ENCODE assay signal across 8 cellular contexts in genomic region chr12:31958601-31959000, GRCh38. TPM values are rescaled to one million over a fixed set of nuclear protein-coding genes. Genes with fewer than 3 reads are reported as not detected.
DNase-seq lines count a peak whose midpoint lies in the region; FAIRE-seq and TF ChIP-seq lines count a peak whose summit lies in the region.

No MANE protein-coding gene starts in this region.

- no peaks in the 10 kb centered on the region for H3K9me3 ChIP-seq in DOHH2 (ENCODE audit: control insufficient read depth, insufficient read depth, low read length)
- peaks cover under 1% of the 10 kb centered on the region; the same call in 1 of the 2 replicates for H3K9me3 ChIP-seq in OCI-LY1 (ENCODE audit: low read length)
- H3K9me3 ChIP-seq in endothelial cell of umbilical vein (replicated peaks; ENCODE audit: control insufficient read depth, insufficient read depth, low read length): no peaks in the 10 kb centered on the region
- no peaks in the 10 kb centered on the region for H3K9me3 ChIP-seq in ovary

- no peak for TF ChIP-seq EP300 in ovary (IDR thresholded peaks at IDR 0.05)

- H3K4me1 ChIP-seq in DOHH2 (ENCODE audit: control insufficient read depth, low read length) (peaks cover 44% of the 10 kb centered on the region), OCI-LY1 (ENCODE audit: insufficient read depth, low read length, severe bottlenecking) (peaks cover 29% of the 10 kb centered on the region), endothelial cell of umbilical vein (ENCODE audit: control insufficient read depth, extremely low read depth, insufficient read depth, low read length) (peaks cover 21% of the 10 kb centered on the region), ovary (ENCODE audit: insufficient read depth) (peaks cover 6% of the 10 kb centered on the region)

- H3K79me2 ChIP-seq in DOHH2 (ENCODE audit: control insufficient read depth, low read length) (peaks cover 49% of the 10 kb centered on the region), OCI-LY1 (ENCODE audit: insufficient read depth, low read length) (peaks cover 38% of the 10 kb centered on the region), endothelial cell of umbilical vein (ENCODE audit: control insufficient read depth, insufficient read depth, low read length) (peaks cover 36% of the 10 kb centered on the region)

- H3K36me3 ChIP-seq in DOHH2 (ENCODE audit: control insufficient read depth, low read length) (peaks cover 34% of the 10 kb centered on the region), OCI-LY1 (ENCODE audit: insufficient read depth, low read length) (peaks cover 32% of the 10 kb centered on the region), endothelial cell of umbilical vein (ENCODE audit: control insufficient read depth in 2 of 2, extremely low read depth in 1 of 2, insufficient read depth in 2 of 2, low read length in 2 of 2) (peaks cover 2 to 5% of the 10 kb centered on the region in 2 experiments), ovary (no peaks in the 10 kb centered on the region)

- TF ChIP-seq POLR2A in endothelial cell of umbilical vein (IDR thresholded peaks at IDR 0.05; ENCODE audit: low read depth, low read length) (no peak), ovary (IDR thresholded peaks at IDR 0.05) (no peak)

- H3K4me3 ChIP-seq in DOHH2 (ENCODE audit: low read length) (peak overlapping the region; percentile 82), OCI-LY1 (ENCODE audit: low read depth, low read length, poor library complexity, severe bottlenecking) (peak overlapping the region; percentile 75), endothelial cell of umbilical vein (replicated peaks in 1 of 3; ENCODE audit: insufficient read depth in 1 of 3, low read depth in 1 of 3, low read length in 3 of 3) (peak overlapping the region; percentile 72 to 98 (median 88)), ovary (peak overlapping the region; percentile 82)

- no peaks in the 10 kb centered on the region for H3K27me3 ChIP-seq in DOHH2 (ENCODE audit: control insufficient read depth, low read length)
- no peaks in the 10 kb centered on the region for H3K27me3 ChIP-seq in OCI-LY1 (ENCODE audit: insufficient read depth, low read length)
- no peaks in the 10 kb centered on the region for H3K27me3 ChIP-seq in endothelial cell of umbilical vein (ENCODE audit: control insufficient read depth in 2 of 2, insufficient read depth in 2 of 2, low read length in 2 of 2)
- no peaks in the 10 kb centered on the region for H3K27me3 ChIP-seq in ovary

- peak overlapping the region; percentile 80 for H3K9ac ChIP-seq in OCI-LY1 (ENCODE audit: low read length)
- H3K9ac ChIP-seq in endothelial cell of umbilical vein (replicated peaks; ENCODE audit: extremely low read depth, insufficient read depth, low read length): peak overlapping the region; percentile 59

- H3F3A ChIP-seq in DOHH2 (ENCODE audit: control insufficient read depth, insufficient read depth) (peaks cover 10% of the 10 kb centered on the region), OCI-LY1 (ENCODE audit: insufficient read depth, low read length) (no peaks in the 10 kb centered on the region)

- peak overlapping the region; percentile 70 for H3K27ac ChIP-seq in DOHH2 (ENCODE audit: low read depth, low read length)
- H3K27ac ChIP-seq in OCI-LY1 (ENCODE audit: low read depth, low read length, poor library complexity, severe bottlenecking): peak overlapping the region; percentile 90
- H3K27ac ChIP-seq in endothelial cell of umbilical vein (ENCODE audit: insufficient read depth, low read depth, low read length): peak overlapping the region; percentile 74
- H3K27ac ChIP-seq in ovary: peak overlapping the region; percentile 76 to 83

- DNase-seq in endothelial cell of umbilical vein (ENCODE audit: low read depth, low spot score) (no peak), ovary (no peak), hepatic stellate cell (ENCODE audit: low spot score) (no peak), HUDEP-2 (lab: John Stamatoyannopoulos, UW; ENCODE audit: unreplicated experiment in 76 of 76) (no peak), UCSD-AML1 (lab: John Stamatoyannopoulos, UW; ENCODE audit: unreplicated experiment) (no peak), COR-L47 (lab: John Stamatoyannopoulos, UW) (no peak)

- no peak overlapping the region for H2AFZ ChIP-seq in OCI-LY1 (ENCODE audit: low read length)
- H2AFZ ChIP-seq in endothelial cell of umbilical vein (ENCODE audit: low read depth, low read length): peak overlapping the region; percentile 86

- no peak for FAIRE-seq in endothelial cell of umbilical vein (lab: Jason Lieb, UNC)

- TF ChIP-seq CTCF in DOHH2 (IDR thresholded peaks at IDR 0.05; ENCODE audit: low read depth, low read length, poor library complexity, severe bottlenecking) (no peak), OCI-LY1 (IDR thresholded peaks at IDR 0.05; ENCODE audit: low read length) (no peak), endothelial cell of umbilical vein (IDR thresholded peaks at IDR 0.05; ENCODE audit: extremely low read depth in 1 of 2, insufficient read depth in 1 of 2, low read depth in 1 of 2, low read length in 2 of 2) (no peak), ovary (IDR thresholded peaks at IDR 0.05) (no peak)

- H4K20me1 ChIP-seq in DOHH2 (ENCODE audit: control insufficient read depth, insufficient read depth, low read depth, low read length) (peaks cover 4% of the 10 kb centered on the region), OCI-LY1 (ENCODE audit: insufficient read depth, low read length) (no peaks in the 10 kb centered on the region), endothelial cell of umbilical vein (replicated peaks; ENCODE audit: control insufficient read depth, extremely low read depth, insufficient read depth, low read length) (no peaks in the 10 kb centered on the region)

- TSS peak; percentile 61 for BruUV-seq in endothelial cell of umbilical vein (replicated peaks; lab: Mats Ljungman, UMichigan)

- H3K9me2 ChIP-seq in DOHH2 (replicated peaks; ENCODE audit: control insufficient read depth, low read length) (no peaks in the 10 kb centered on the region), OCI-LY1 (ENCODE audit: low read depth, low read length) (no peaks in the 10 kb centered on the region)

- WGBS in ovary, 3 donors: 2 to 5% (median 3%) methylated on average over 7 of the region's 7 CpGs

- H3K4me2 ChIP-seq in DOHH2 (ENCODE audit: low read length) (peak overlapping the region; percentile 92), OCI-LY1 (ENCODE audit: low read length) (peak overlapping the region; percentile 95), endothelial cell of umbilical vein (ENCODE audit: insufficient read depth, low read length) (peak overlapping the region; percentile 92)

- dilution Hi-C loops in endothelial cell of umbilical vein (cut with MboI; ENCODE audit: extremely low pct_ligation_motif_present, low sequenced_read_pairs): no loop called here

- intact Hi-C loops in endothelial cell of umbilical vein (cut with micrococcal nuclease): loop anchor here (2.0 to 10.0 kb wide), 2 partner anchors 144 to 148 kb away; partner anchors contain the start of gene BICD1
- intact Hi-C loops in ovary (cut with DNase I): loop anchor here in 2 of 4 donors (5.0 to 10.0 kb wide), 2 partner anchors 291 to 304 kb away; partner anchors contain the start of gene ETFBKMT (in 1 of the 2)

- CTCF ChIA-PET in endothelial cell of umbilical vein (lab: Charles Lee): interaction anchor here (0.7 to 4.0 kb wide), 5 partner anchors 179 to 277 kb away, joined by 3 to 19 read pairs (median 5); no protein-coding TSS in a partner anchor

- POLR2A ChIA-PET in endothelial cell of umbilical vein (lab: Charles Lee): interaction anchor here (0.6 to 0.7 kb wide), 3 partner anchors 129 to 230 kb away, joined by 3 to 4 read pairs (median 4); partner anchors contain the start of gene AMN1

- no peaks in the 10 kb centered on the region for H3K9me1 ChIP-seq in endothelial cell of umbilical vein (replicated peaks; ENCODE audit: control insufficient read depth, extremely low read depth, insufficient read depth, low read length)

TF ChIP-seq in endothelial cell of umbilical vein, 7 proteins besides CTCF, POLR2A, EP300 and RAD21:
- TF ChIP-seq EZH2 (IDR thresholded peaks at IDR 0.05; ENCODE audit: borderline replicate concordance, low read depth, low read length, severe bottlenecking) (no peak), JUN (IDR thresholded peaks at IDR 0.05; ENCODE audit: borderline replicate concordance, insufficient read depth, insufficient read length, low read depth) (no peak), GATA2 (IDR thresholded peaks at IDR 0.05; ENCODE audit: insufficient read depth, insufficient read length, low read depth, low read length) (no peak), FOS (IDR thresholded peaks at IDR 0.05; ENCODE audit: borderline replicate concordance, insufficient read depth, low read length) (no peak), POLR2AphosphoS5 (IDR thresholded peaks at IDR 0.05; ENCODE audit: insufficient read depth, low read depth, low read length) (no peak)

RNA-seq across cellular contexts. Expression of gene RESF1, which starts 0.6 kb away (rescaled TPM):
- 62.1 and 70.0 TPM in 2 replicates for total RNA-seq in endothelial cell of umbilical vein
- polyA plus RNA-seq in endothelial cell of umbilical vein: 23.6 and 40.3 TPM in 2 replicates
- polyA plus RNA-seq in endothelial cell of umbilical vein (2011; cell fraction: cytosol; rRNA removed): 28.2 and 28.9 TPM in 2 replicates
- 57.8 and 70.0 TPM in 2 replicates for polyA plus RNA-seq in endothelial cell of umbilical vein (2011; cell fraction: nucleus; rRNA removed)
- polyA plus RNA-seq in endothelial cell of umbilical vein (2012): 41.5 and 55.0 TPM in 2 replicates
- 56.9 and 59.1 TPM in 2 replicates for polyA minus RNA-seq in endothelial cell of umbilical vein
- 10.8 TPM for polyA minus RNA-seq in endothelial cell of umbilical vein (2011; cell fraction: cytosol; rRNA and poly(A)+ RNA removed)
- 85.3 and 123 TPM in 2 replicates for polyA minus RNA-seq in endothelial cell of umbilical vein (2011; cell fraction: nucleus; rRNA and poly(A)+ RNA removed)
- total RNA-seq in ovary: 100 to 1,000 TPM; 145 to 304 (median 157) TPM
- 100 to 1,000 TPM in 1 of 2 donors, 10 to 100 TPM in 1; 87.1 to 123 TPM for polyA plus RNA-seq in ovary
